11 cellular contexts compared by ENCODE assay signal in genomic region chr1:28296401-28297220, GRCh38. TPM values are rescaled to one million over a fixed set of nuclear protein-coding genes. Genes with fewer than 3 reads are reported as not detected.
DNase-seq lines count a peak whose midpoint lies in the region; ATAC-seq, FAIRE-seq and TF ChIP-seq lines count a peak whose summit lies in the region.
"Had no signal": no experiment of that assay in that cellular context is flagged by ENCODE, and none has a peak within 500 bp of the region (broad histone marks: within the 10 kb centered on the region; RNA-seq: fewer than 3 reads in every experiment).

No MANE protein-coding gene starts in this region.

- H3K4me1 ChIP-seq in A549 (peaks cover 11% of the 10 kb centered on the region; the same call in 1 of the 3 replicates), right lobe of liver (peaks cover 0 to 15% (median 0%) of the 10 kb centered on the region in 4 donors)
- H3K4me1 ChIP-seq: SJSA1 had no signal

- H3K4me3 Mint-ChIP-seq in activated CD8-positive, alpha-beta T cell treated with anti-CD3 and anti-CD28 coated beads for 36 hours, result no peak overlapping the region
- H3K4me3 Mint-ChIP-seq: activated T-cell treated with anti-CD3 and anti-CD28 coated beads, Interleukin-2, amount 50 U/mL, for 4 hours; CD4-positive, CD25-positive, alpha-beta regulatory T cell had no signal

- H3K4me1 Mint-ChIP-seq in activated CD8-positive, alpha-beta T cell treated with anti-CD3 and anti-CD28 coated beads for 36 hours (ENCODE audit: low read depth), result peaks cover 6% of the 10 kb centered on the region

- intact Hi-C loops in right lobe of liver (cut with DNase I), result no loop called here
- intact Hi-C loops in activated CD8-positive, alpha-beta T cell treated with anti-CD3 and anti-CD28 coated beads for 36 hours (cut with micrococcal nuclease), result no loop called here

- TF ChIP-seq CTCF in A549 (IDR thresholded peaks at IDR 0.05), result no peak
- TF ChIP-seq CTCF in bronchial epithelial cell (IDR thresholded peaks at IDR 0.05; ENCODE audit: insufficient read depth, low read length, severe bottlenecking), result no peak
- no peak for TF ChIP-seq CTCF in right lobe of liver (IDR thresholded peaks at IDR 0.05)
- TF ChIP-seq CTCF in activated CD8-positive, alpha-beta T cell treated with anti-CD3 and anti-CD28 coated beads for 36 hours (IDR thresholded peaks at IDR 0.05), result no peak

- H3K27ac ChIP-seq in A549, result peak overlapping the region; percentile 45 to 64; a peak in 4 of 6 replicates
- peak overlapping the region; percentile 21 to 71 (median 70) for H3K27ac ChIP-seq in right lobe of liver
- H3K27ac ChIP-seq: SJSA1 had no signal

- peak overlapping the region; percentile 74 for H3K4me2 ChIP-seq in A549

- TF ChIP-seq EP300 in A549 (IDR thresholded peaks at IDR 0.05) (no peak), Ishikawa (IDR thresholded peaks at IDR 0.05; ENCODE audit: borderline replicate concordance) (no peak)

- CTCF ChIA-PET in A549 (lab: Yijun Ruan, JAX), result no interaction called here
- CTCF ChIA-PET in activated CD8-positive, alpha-beta T cell treated with anti-CD3 and anti-CD28 coated beads for 36 hours (lab: Charles Lee), result interaction anchor here (1.6 kb wide), 1 partner anchor 9 kb away, joined by 3 read pairs; no protein-coding TSS in a partner anchor

- 33% methylated on average over 13 of the region's 14 CpGs for WGBS in A549 (ENCODE audit: missing lambda C conversion rate)
- 19% methylated on average over 10 of the region's 14 CpGs for WGBS in right lobe of liver (ENCODE audit: insufficient coverage, low coverage, low lambda C conversion rate, missing lambda C conversion rate)

- TF ChIP-seq POLR2A in A549 (IDR thresholded peaks at IDR 0.05; ENCODE audit: low read length), result no peak
- no peak for TF ChIP-seq POLR2A in right lobe of liver (IDR thresholded peaks at IDR 0.05)

- peaks cover 5% of the 10 kb centered on the region for H3K27me3 Mint-ChIP-seq in activated CD8-positive, alpha-beta T cell treated with anti-CD3 and anti-CD28 coated beads for 36 hours

- TF ChIP-seq RAD21 in A549 (conservative IDR thresholded peaks at IDR 0.05 in 1 of 2, IDR thresholded peaks at IDR 0.05 in 1 of 2) (no peak), Ishikawa (IDR thresholded peaks at IDR 0.05; ENCODE audit: low read depth) (no peak)

- H3K36me3 Mint-ChIP-seq in activated CD8-positive, alpha-beta T cell treated with anti-CD3 and anti-CD28 coated beads for 36 hours (ENCODE audit: low read depth), result no peaks in the 10 kb centered on the region
- H3K36me3 Mint-ChIP-seq: CD4-positive, CD25-positive, alpha-beta regulatory T cell had no signal

- H3K9me3 Mint-ChIP-seq in activated CD8-positive, alpha-beta T cell treated with anti-CD3 and anti-CD28 coated beads for 36 hours, result no peaks in the 10 kb centered on the region
- H3K9me3 Mint-ChIP-seq: activated T-cell treated with anti-CD3 and anti-CD28 coated beads, Interleukin-2, amount 50 U/mL, for 4 hours had no signal

- no peaks in the 10 kb centered on the region for H3K27me3 ChIP-seq in bronchial epithelial cell (ENCODE audit: control insufficient read depth, insufficient read depth, low read length)
- no peaks in the 10 kb centered on the region for H3K27me3 ChIP-seq in right lobe of liver
- H3K27me3 ChIP-seq: SJSA1 had no signal

- no peak for FAIRE-seq in A549 (lab: Jason Lieb, UNC)
- no peak for FAIRE-seq in bronchial epithelial cell (lab: Jason Lieb, UNC)

- H3K9me3 ChIP-seq in A549 (no peaks in the 10 kb centered on the region), right lobe of liver (no peaks in the 10 kb centered on the region)
- H3K9me3 ChIP-seq: SJSA1 had no signal

- 0 out of 3 replicates have a peak overlapping the region, but pooled peaks have one; percentile 20 for H3K4me3 ChIP-seq in A549
- H3K4me3 ChIP-seq in bronchial epithelial cell (ENCODE audit: low read depth, low read length), result no peak overlapping the region
- H3K4me3 ChIP-seq in right lobe of liver, result peak overlapping the region in 1 of 3 donors; percentile 12
- H3K4me3 ChIP-seq: SJSA1 had no signal

- no peaks in the 10 kb centered on the region for H3K36me3 ChIP-seq in bronchial epithelial cell (ENCODE audit: control insufficient read depth, insufficient read depth, low read length)
- no peaks in the 10 kb centered on the region for H3K36me3 ChIP-seq in right lobe of liver
- H3K36me3 ChIP-seq: SJSA1 had no signal

- DNase-seq in A549 (ENCODE audit: low read depth in 1 of 2, low spot score in 1 of 2) (peak in 1 of 2 experiments; percentile 51), bronchial epithelial cell (ENCODE audit: low read depth) (peak; percentile 24), right lobe of liver (peak; percentile 52 to 92 (median 88)), NOMO-1 treated with dmso at 0.1 percent for 144 hours (lab: John Stamatoyannopoulos, UW; ENCODE audit: unreplicated experiment) (no peak)
- no peak for DNase-seq in activated CD8-positive, alpha-beta T cell treated with anti-CD3 and anti-CD28 coated beads for 36 hours
- DNase-seq: activated T-cell treated with anti-CD3 and anti-CD28 coated beads, Interleukin-2, amount 50 U/mL, for 4 hours; CD4-positive, CD25-positive, alpha-beta regulatory T cell had no signal

- POLR2A ChIA-PET in A549 (lab: Yijun Ruan, JAX), result no interaction called here
- POLR2A ChIA-PET in activated CD8-positive, alpha-beta T cell treated with anti-CD3 and anti-CD28 coated beads for 36 hours (lab: Charles Lee), result no interaction called here

- no peak overlapping the region for H3K27ac Mint-ChIP-seq in activated CD8-positive, alpha-beta T cell treated with anti-CD3 and anti-CD28 coated beads for 36 hours
- H3K27ac Mint-ChIP-seq: CD4-positive, CD25-positive, alpha-beta regulatory T cell had no signal

- ATAC-seq in A549 (peak; percentile 80 to 82), right lobe of liver (peak; percentile 88 to 92 (median 92)), GM21737 (IDR thresholded peaks at IDR 0.05; ENCODE audit: unreplicated experiment) (no peak), GM18520 (IDR thresholded peaks at IDR 0.05; ENCODE audit: unreplicated experiment) (no peak)
- no peak for ATAC-seq in activated CD8-positive, alpha-beta T cell treated with anti-CD3 and anti-CD28 coated beads for 36 hours
- ATAC-seq: activated T-cell treated with anti-CD3 and anti-CD28 coated beads, Interleukin-2, amount 50 U/mL, for 4 hours had no signal

TF ChIP-seq in A549, 52 proteins besides CTCF, POLR2A, EP300 and RAD21:
- no peak for TF ChIP-seq PHF8 (IDR thresholded peaks at IDR 0.05; ENCODE audit: borderline replicate concordance, low read depth)
- peak; percentile 54; the same call in 1 of the 2 replicates for TF ChIP-seq BHLHE40 (IDR thresholded peaks at IDR 0.05; ENCODE audit: low read depth, low read length)
- TF ChIP-seq MAFK (IDR thresholded peaks at IDR 0.05; ENCODE audit: partially characterized antibody), result peak; percentile 51
- no peak for TF ChIP-seq RARB (CRISPR knock-in tag; IDR thresholded peaks at IDR 0.05)
- TF ChIP-seq, protein P1, sequence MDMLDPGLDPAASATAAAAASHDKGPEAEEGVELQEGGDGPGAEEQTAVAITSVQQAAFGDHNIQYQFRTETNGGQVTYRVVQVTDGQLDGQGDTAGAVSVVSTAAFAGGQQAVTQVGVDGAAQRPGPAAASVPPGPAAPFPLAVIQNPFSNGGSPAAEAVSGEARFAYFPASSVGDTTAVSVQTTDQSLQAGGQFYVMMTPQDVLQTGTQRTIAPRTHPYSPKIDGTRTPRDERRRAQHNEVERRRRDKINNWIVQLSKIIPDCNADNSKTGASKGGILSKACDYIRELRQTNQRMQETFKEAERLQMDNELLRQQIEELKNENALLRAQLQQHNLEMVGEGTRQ (IDR thresholded peaks at IDR 0.05), result peak; percentile 73

TF ChIP-seq in Ishikawa, 13 proteins besides CTCF, POLR2A, EP300 and RAD21:
- TF ChIP-seq EGR1 (IDR thresholded peaks at IDR 0.05) (no peak), TEAD4 (IDR thresholded peaks at IDR 0.05) (peak; percentile 12; the same call in 1 of the 2 replicates)
- TF ChIP-seq, protein P2, sequence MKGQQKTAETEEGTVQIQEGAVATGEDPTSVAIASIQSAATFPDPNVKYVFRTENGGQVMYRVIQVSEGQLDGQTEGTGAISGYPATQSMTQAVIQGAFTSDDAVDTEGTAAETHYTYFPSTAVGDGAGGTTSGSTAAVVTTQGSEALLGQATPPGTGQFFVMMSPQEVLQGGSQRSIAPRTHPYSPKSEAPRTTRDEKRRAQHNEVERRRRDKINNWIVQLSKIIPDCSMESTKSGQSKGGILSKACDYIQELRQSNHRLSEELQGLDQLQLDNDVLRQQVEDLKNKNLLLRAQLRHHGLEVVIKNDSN (IDR thresholded peaks at IDR 0.05), result peak; percentile 84

RNA-seq across cellular contexts. Expression of gene MED18, which starts 32.2 kb away (rescaled TPM):
- 20.3 and 22.2 TPM in 2 replicates for polyA plus RNA-seq in A549 (2011; rRNA removed)
- 9.6 and 10.3 TPM in 2 replicates for polyA plus RNA-seq in A549 (2012; cell fraction: cytosol; rRNA removed)
- polyA plus RNA-seq in A549 (2012; cell fraction: nucleus; rRNA removed), result 10.2 and 11.3 TPM in 2 replicates
- polyA plus RNA-seq in A549 (2017; fragmentation: RNase III; extraction: RNeasy Plus Mini Kit Qiagen cat#74134 plus additional on column Dnase treatment), result 13.7 to 15.4 TPM (median 14.5 TPM) in 3 replicates
- polyA minus RNA-seq in A549 (2011; rRNA and poly(A)+ RNA removed), result 42.6 and 63.6 TPM in 2 replicates
- 55.0 and 59.5 TPM in 2 replicates for total RNA-seq in bronchial epithelial cell
- total RNA-seq in right lobe of liver, result 10 to 100 TPM in 4 of 6 experiments, 1 to 10 TPM in 2; 9.1 to 16.4 (median 11.8) TPM
- 10 to 100 TPM; 14.9 to 18.9 TPM for total RNA-seq in activated CD8-positive, alpha-beta T cell treated with anti-CD3 and anti-CD28 coated beads for 36 hours

RNA-seq across cellular contexts. Expression of gene SESN2, which starts 37.3 kb away (rescaled TPM):
- polyA plus RNA-seq in A549 (2011; rRNA removed) (16.6 and 16.7 TPM in 2 replicates), A549 (2017; fragmentation: RNase III; extraction: RNeasy Plus Mini Kit Qiagen cat#74134 plus additional on column Dnase treatment) (5.2 to 5.6 TPM (median 5.6 TPM) in 3 replicates)
- 6.2 and 7.9 TPM in 2 replicates for polyA plus RNA-seq in A549 (2012; cell fraction: cytosol; rRNA removed)
- 12.5 and 16.4 TPM in 2 replicates for polyA plus RNA-seq in A549 (2012; cell fraction: nucleus; rRNA removed)
- polyA minus RNA-seq in A549 (2011; rRNA and poly(A)+ RNA removed), result 25.4 and 29.1 TPM in 2 replicates
- total RNA-seq in bronchial epithelial cell (24.2 and 36.4 TPM in 2 replicates), right lobe of liver (10 to 100 TPM in 4 of 6 experiments, 1 to 10 TPM in 2; 4.5 to 17.9 (median 14.0) TPM)
- total RNA-seq in activated CD8-positive, alpha-beta T cell treated with anti-CD3 and anti-CD28 coated beads for 36 hours, result 10 to 100 TPM; 26.0 to 27.4 TPM

Comparison
In these comparisons a context has a peak if more than half of its experiments do, and no peak if none do; other contexts are left out.
1. ATAC-seq: peak in A549 (2 of 2) and right lobe of liver (4 of 4); none in activated CD8-positive, alpha-beta T cell treated with anti-CD3 and anti-CD28 coated beads for 36 hours (single experiment), GM21737 (single experiment) and GM18520 (single experiment).
2. DNase-seq: peak in bronchial epithelial cell (single experiment) and right lobe of liver (3 of 3); none in NOMO-1 treated with dmso at 0.1 percent for 144 hours (single experiment) and activated CD8-positive, alpha-beta T cell treated with anti-CD3 and anti-CD28 coated beads for 36 hours (single experiment).